8 cellular contexts compared by ENCODE assay signal in genomic region chr10:116765549-116766162, GRCh38. TPM values are rescaled to one million over a fixed set of nuclear protein-coding genes. Genes with fewer than 3 reads are reported as not detected.
DNase-seq lines count a peak whose midpoint lies in the region; ATAC-seq and TF ChIP-seq lines count a peak whose summit lies in the region.

No MANE protein-coding gene starts in this region.

- TF ChIP-seq CTCF in BJ (IDR thresholded peaks at IDR 0.05; ENCODE audit: insufficient read depth, low read depth, low read length) (peak; percentile 34; the same call in 1 of the 2 replicates), HFF-Myc (IDR thresholded peaks at IDR 0.05; ENCODE audit: low read depth, low read length, missing control alignments) (peak; percentile 42), glutamatergic neuron (IDR thresholded peaks at IDR 0.05; ENCODE audit: partially characterized antibody, unreplicated experiment) (no peak)

- POLR2A ChIA-PET in BJ (lab: Charles Lee) = no interaction called here

- H3K36me3 ChIP-seq in BJ (ENCODE audit: control insufficient read depth, insufficient read depth, low read length) = no peaks in the 10 kb centered on the region

- H3K27me3 Mint-ChIP-seq in activated T-helper 1 cell treated with anti-CD3 and anti-CD28 coated beads, Interleukin-12 subunit alpha, Interleukin-12 subunit beta, Interleukin-2, Interleukin-4 antibody, amounts not matched to agents 30 ng/mL and 10 ng/mL and 1 ng/mL, durations not matched to agents 14 hours and 24 hours and 36 hours (ENCODE audit: insufficient read depth) = peaks cover 4% of the 10 kb centered on the region
- peaks cover 9% of the 10 kb centered on the region for H3K27me3 Mint-ChIP-seq in glutamatergic neuron (ENCODE audit: unreplicated experiment)

- no peak for ATAC-seq in HG03439 (IDR thresholded peaks at IDR 0.05; ENCODE audit: unreplicated experiment)
- no peak for ATAC-seq in GM21515 (IDR thresholded peaks at IDR 0.05; ENCODE audit: unreplicated experiment)

- H3K27ac Mint-ChIP-seq in activated T-helper 1 cell treated with anti-CD3 and anti-CD28 coated beads, Interleukin-12 subunit alpha, Interleukin-12 subunit beta, Interleukin-2, Interleukin-4 antibody, amounts not matched to agents 30 ng/mL and 10 ng/mL and 1 ng/mL, durations not matched to agents 14 hours and 24 hours and 36 hours = no peak overlapping the region
- no peak overlapping the region for H3K27ac Mint-ChIP-seq in glutamatergic neuron (ENCODE audit: unreplicated experiment)

- CTCF ChIA-PET in BJ (lab: Yijun Ruan, JAX) = interaction anchor here (0.7 to 2.3 kb wide), 5 partner anchors 11 to 83 kb away, joined by 3 to 8 read pairs (median 4); no protein-coding TSS in a partner anchor

- H3K27me3 ChIP-seq in BJ (ENCODE audit: control insufficient read depth, insufficient read depth, low read length) = no peaks in the 10 kb centered on the region

- no peak overlapping the region for H3K4me3 Mint-ChIP-seq in activated T-helper 1 cell treated with anti-CD3 and anti-CD28 coated beads, Interleukin-12 subunit alpha, Interleukin-12 subunit beta, Interleukin-2, Interleukin-4 antibody, amounts not matched to agents 30 ng/mL and 10 ng/mL and 1 ng/mL, durations not matched to agents 14 hours and 24 hours and 36 hours
- no peak overlapping the region for H3K4me3 Mint-ChIP-seq in glutamatergic neuron (ENCODE audit: unreplicated experiment)

- no peaks in the 10 kb centered on the region for H3K36me3 Mint-ChIP-seq in activated T-helper 1 cell treated with anti-CD3 and anti-CD28 coated beads, Interleukin-12 subunit alpha, Interleukin-12 subunit beta, Interleukin-2, Interleukin-4 antibody, amounts not matched to agents 30 ng/mL and 10 ng/mL and 1 ng/mL, durations not matched to agents 14 hours and 24 hours and 36 hours (ENCODE audit: low read depth)
- peaks cover 25% of the 10 kb centered on the region for H3K36me3 Mint-ChIP-seq in glutamatergic neuron (ENCODE audit: unreplicated experiment)

- intact Hi-C loops in activated T-helper 1 cell treated with anti-CD3 and anti-CD28 coated beads, Interleukin-12 subunit alpha, Interleukin-12 subunit beta, Interleukin-2, Interleukin-4 antibody, amounts not matched to agents 30 ng/mL and 10 ng/mL and 1 ng/mL, durations not matched to agents 14 hours and 24 hours and 36 hours (cut with micrococcal nuclease) = loop anchor here (1.0 kb wide), 1 partner anchor 83 kb away; no protein-coding TSS in a partner anchor

- no peaks in the 10 kb centered on the region for H3K4me1 Mint-ChIP-seq in activated T-helper 1 cell treated with anti-CD3 and anti-CD28 coated beads, Interleukin-12 subunit alpha, Interleukin-12 subunit beta, Interleukin-2, Interleukin-4 antibody, amounts not matched to agents 30 ng/mL and 10 ng/mL and 1 ng/mL, durations not matched to agents 14 hours and 24 hours and 36 hours (ENCODE audit: low read depth)
- H3K4me1 Mint-ChIP-seq in glutamatergic neuron (ENCODE audit: low read depth, unreplicated experiment) = peaks cover 13% of the 10 kb centered on the region

- no peak overlapping the region for H3K4me3 ChIP-seq in BJ (ENCODE audit: low read depth, low read length)
- no peak overlapping the region for H3K4me3 ChIP-seq in HFF-Myc (replicated peaks; ENCODE audit: low read depth, low read length)

- DNase-seq in BJ (ENCODE audit: low read depth) = no peak
- no peak for DNase-seq in HFF-Myc (ENCODE audit: extremely low read depth, low read depth)
- peak; percentile 7 for DNase-seq in activated T-helper 1 cell treated with anti-CD3 and anti-CD28 coated beads, Interleukin-12 subunit alpha, Interleukin-12 subunit beta, Interleukin-2, Interleukin-4 antibody, amounts not matched to agents 30 ng/mL and 10 ng/mL and 1 ng/mL, durations not matched to agents 14 hours and 24 hours and 36 hours (ENCODE audit: low spot score)
- DNase-seq in medulla oblongata (ENCODE audit: extremely low spot score) = peak; percentile 66
- DNase-seq in HPDE6-E6E7 (ENCODE audit: extremely low spot score) = no peak
- DNase-seq in glutamatergic neuron = no peak

- no peaks in the 10 kb centered on the region for H3K9me3 Mint-ChIP-seq in activated T-helper 1 cell treated with anti-CD3 and anti-CD28 coated beads, Interleukin-12 subunit alpha, Interleukin-12 subunit beta, Interleukin-2, Interleukin-4 antibody, amounts not matched to agents 30 ng/mL and 10 ng/mL and 1 ng/mL, durations not matched to agents 14 hours and 24 hours and 36 hours
- peaks cover 8% of the 10 kb centered on the region for H3K9me3 Mint-ChIP-seq in glutamatergic neuron (ENCODE audit: unreplicated experiment)

RNA-seq across cellular contexts. Expression of gene HSPA12A, which starts 23.3 kb away (rescaled TPM):
- polyA plus RNA-seq in BJ (2011; rRNA removed) = 7.0 and 7.9 TPM in 2 replicates
- polyA minus RNA-seq in BJ (2011; rRNA and poly(A)+ RNA removed) = 7.6 and 9.0 TPM in 2 replicates
- 0.05 TPM in 1 of 2 replicates, not detected in the other for total RNA-seq in activated T-helper 1 cell treated with anti-CD3 and anti-CD28 coated beads, Interleukin-12 subunit alpha, Interleukin-12 subunit beta, Interleukin-2, Interleukin-4 antibody, amounts not matched to agents 30 ng/mL and 10 ng/mL and 1 ng/mL, durations not matched to agents 14 hours and 24 hours and 36 hours
- total RNA-seq in glutamatergic neuron (ENCODE audit: unreplicated experiment) = 75.0 TPM

Comparison
In these comparisons a context has a peak if more than half of its experiments do, and no peak if none do; other contexts are left out.
1. DNase-seq: peak in activated T-helper 1 cell treated with anti-CD3 and anti-CD28 coated beads, Interleukin-12 subunit alpha, Interleukin-12 subunit beta, Interleukin-2, Interleukin-4 antibody, amounts not matched to agents 30 ng/mL and 10 ng/mL and 1 ng/mL, durations not matched to agents 14 hours and 24 hours and 36 hours (single experiment) and medulla oblongata (single experiment); none in BJ (single experiment), HFF-Myc (single experiment), HPDE6-E6E7 (single experiment) and glutamatergic neuron (single experiment).
2. RNA of gene HSPA12A, which starts 23.3 kb away (total RNA-seq): 75.0 TPM in glutamatergic neuron (single experiment); 0.05 TPM in activated T-helper 1 cell treated with anti-CD3 and anti-CD28 coated beads, Interleukin-12 subunit alpha, Interleukin-12 subunit beta, Interleukin-2, Interleukin-4 antibody, amounts not matched to agents 30 ng/mL and 10 ng/mL and 1 ng/mL, durations not matched to agents 14 hours and 24 hours and 36 hours; every median in the first group is over 10 times any median in the second.